ENCODE assay signal across 15 cellular contexts in the genomic region with DNA sequence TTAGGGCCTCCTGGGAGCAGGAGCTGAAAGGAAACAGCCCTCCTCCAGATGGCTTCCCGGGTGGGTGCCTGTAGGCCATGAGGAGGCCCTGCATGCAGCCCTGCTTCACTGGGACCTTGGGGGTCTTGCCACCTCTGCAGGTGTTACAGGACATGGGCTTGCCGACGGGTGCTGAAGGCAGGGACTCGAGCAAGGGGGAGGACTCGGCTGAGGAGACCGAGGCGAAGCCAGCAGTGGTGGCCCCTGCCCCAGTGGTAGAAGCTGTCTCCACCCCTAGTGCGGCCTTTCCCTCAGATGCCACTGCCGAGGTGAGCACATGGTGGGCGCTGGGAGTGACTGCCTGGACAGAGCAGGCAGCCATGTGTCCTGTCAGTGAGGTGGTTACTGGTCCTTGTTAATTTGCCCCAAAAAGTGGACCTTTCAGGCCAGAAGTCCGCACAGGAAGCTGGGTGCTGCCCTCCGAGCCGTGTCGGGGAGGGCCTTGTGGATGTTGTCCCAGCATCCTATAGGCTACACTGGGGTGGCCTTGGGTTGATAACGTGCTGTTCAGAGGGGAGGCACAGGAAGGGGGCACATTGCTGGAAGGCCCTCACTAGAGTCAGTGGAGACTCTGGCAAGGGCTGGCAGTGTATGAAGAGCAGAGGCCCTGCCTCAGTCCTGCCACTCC.
"Had no signal": no experiment of that assay in that cellular context is flagged by ENCODE, and none has a peak within 500 bp of the region (broad histone marks: within the 10 kb centered on the region; RNA-seq: fewer than 3 reads in every experiment).

No MANE protein-coding gene starts in this region.

- H3K4me1 Mint-ChIP-seq: neural crest cell; stimulated activated memory B cell treated with anti-CD40 and anti-IgM and Interleukin-4, amounts not matched to agents 10 μg/mL and 1 μg/mL and 100 μg/mL, for 72 hours had no signal

- DNase-seq: activated CD4-positive, alpha-beta T cell treated with anti-CD3 and anti-CD28 coated beads for 4 hours; activated CD8-positive, alpha-beta T cell treated with anti-CD3 and anti-CD28 coated beads, Interleukin-2, amount 10 ng/mL, durations not matched to agents 7 days and 5 days; activated naive CD4-positive, alpha-beta T cell treated with anti-CD3 and anti-CD28 coated beads, Interleukin-2, amount 50 U/mL, for 16 hours; amniotic stem cell; body of pancreas; effector memory CD4-positive, alpha-beta T cell; kidney; left ventricle myocardium superior; tibial artery; uterus; WERI-Rb-1 had no signal

- H3K27ac Mint-ChIP-seq: activated CD8-positive, alpha-beta T cell treated with anti-CD3 and anti-CD28 coated beads, Interleukin-2, amount 10 ng/mL, durations not matched to agents 7 days and 5 days; activated T-helper 2 cell treated with anti-CD3 and anti-CD28 coated beads, Interferon-gamma antibody, Interleukin-2, Interleukin-4, amounts not matched to agents 10 μg/mL and 5 μg/mL and 100 μg/mL, durations not matched to agents 14 hours and 24 hours and 36 hours; stimulated activated memory B cell treated with anti-CD40 and anti-IgM and Interleukin-4, amounts not matched to agents 10 μg/mL and 1 μg/mL and 100 μg/mL, for 72 hours had no signal

- H3K4me1 ChIP-seq: tibial artery, uterus had no signal

- H3K27me3 ChIP-seq: body of pancreas, tibial artery, uterus had no signal

- H3K4me3 Mint-ChIP-seq: activated CD8-positive, alpha-beta T cell treated with anti-CD3 and anti-CD28 coated beads, Interleukin-2, amount 10 ng/mL, durations not matched to agents 7 days and 5 days; neural crest cell; stimulated activated memory B cell treated with anti-CD40 and anti-IgM and Interleukin-4, amounts not matched to agents 10 μg/mL and 1 μg/mL and 100 μg/mL, for 72 hours had no signal

- H3K9me3 ChIP-seq: body of pancreas, tibial artery, uterus had no signal

- H3K9me3 Mint-ChIP-seq: activated T-helper 2 cell treated with anti-CD3 and anti-CD28 coated beads, Interferon-gamma antibody, Interleukin-2, Interleukin-4, amounts not matched to agents 10 μg/mL and 5 μg/mL and 100 μg/mL, durations not matched to agents 14 hours and 24 hours and 36 hours; neural crest cell; stimulated activated memory B cell treated with anti-CD40 and anti-IgM and Interleukin-4, amounts not matched to agents 10 μg/mL and 1 μg/mL and 100 μg/mL, for 72 hours had no signal

- H3K36me3 ChIP-seq: uterus had no signal

- FAIRE-seq: kidney had no signal

- H3K4me3 ChIP-seq: body of pancreas, smooth muscle cell, tibial artery, uterus had no signal

- H3K4me2 ChIP-seq: smooth muscle cell had no signal

- H3K27me3 Mint-ChIP-seq: stimulated activated memory B cell treated with anti-CD40 and anti-IgM and Interleukin-4, amounts not matched to agents 10 μg/mL and 1 μg/mL and 100 μg/mL, for 72 hours had no signal

- ATAC-seq: activated CD8-positive, alpha-beta T cell treated with anti-CD3 and anti-CD28 coated beads, Interleukin-2, amount 10 ng/mL, durations not matched to agents 7 days and 5 days; body of pancreas; left ventricle myocardium superior; stimulated activated memory B cell treated with anti-CD40 and anti-IgM and Interleukin-4, amounts not matched to agents 10 μg/mL and 1 μg/mL and 100 μg/mL, for 72 hours had no signal

- H3K27ac ChIP-seq: body of pancreas, tibial artery, uterus, WERI-Rb-1 had no signal
